In the genomic region with DNA sequence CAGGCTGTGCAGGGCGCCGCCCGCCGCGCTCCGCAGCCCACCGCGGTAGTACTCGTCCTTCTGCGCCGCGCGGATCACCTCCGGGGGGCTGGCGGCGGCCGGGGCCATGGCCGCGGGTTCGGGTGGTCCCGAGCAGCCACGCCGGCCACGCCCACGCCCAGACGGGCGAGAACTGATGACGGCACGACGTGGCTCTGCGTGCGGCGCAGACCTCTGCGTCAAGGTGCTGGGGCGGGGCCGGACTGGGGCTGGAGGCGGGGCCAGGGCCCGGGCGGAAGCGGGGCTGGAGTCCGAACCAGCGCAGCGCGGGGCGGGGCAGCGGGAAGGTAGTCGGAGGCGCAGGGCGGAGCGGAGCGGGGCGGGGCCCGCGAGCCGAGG, we compare ENCODE assay signal across 8 cellular contexts. TPM values are rescaled to one million over a fixed set of nuclear protein-coding genes. Genes with fewer than 3 reads are reported as not detected.
DNase-seq lines count a peak whose midpoint lies in the region; ATAC-seq, FAIRE-seq and TF ChIP-seq lines count a peak whose summit lies in the region.

A gene (minus strand): TSS at position 170 of the 378 bp plus-strand sequence. CDS start 62 bp downstream, at position 108.

- H3K4me3 ChIP-seq in GM12875 (ENCODE audit: low read depth, low read length): peak within 1 kb of the TSS; percentile 90
- peak within 1 kb of the TSS; percentile 97 to 100 (median 98) for H3K4me3 ChIP-seq in pancreas
- H3K4me3 ChIP-seq in thyroid gland (replicated peaks in 1 of 3): peak within 1 kb of the TSS; percentile 16 to 85 (median 64)

- WGBS in pancreas, 2 donors: 1% methylated on average over 35 to 55 of the region's 55 CpGs
- 2% methylated on average over 30 of the region's 55 CpGs; no CpG with 5 or more reads in 1 of the 2 donors for WGBS in thyroid gland, 2 donors

- peaks cover 41% of the 10 kb centered on the region for H3K4me1 Mint-ChIP-seq in activated naive CD8-positive, alpha-beta T cell treated with anti-CD3 and anti-CD28 coated beads, Interleukin-2, amount 50 U/mL, for 24 hours

- H3K27ac ChIP-seq in pancreas: peak within 1 kb of the TSS; percentile 70 to 88 (median 79)
- H3K27ac ChIP-seq in thyroid gland: peak within 1 kb of the TSS; percentile 33 to 67 (median 57)

- no peaks in the 10 kb centered on the region for H3K27me3 Mint-ChIP-seq in activated naive CD8-positive, alpha-beta T cell treated with anti-CD3 and anti-CD28 coated beads, Interleukin-2, amount 50 U/mL, for 24 hours

- no peaks in the 10 kb centered on the region for H3K9me3 Mint-ChIP-seq in activated naive CD8-positive, alpha-beta T cell treated with anti-CD3 and anti-CD28 coated beads, Interleukin-2, amount 50 U/mL, for 24 hours

- DNase-seq in NCI-H1417 (lab: John Stamatoyannopoulos, UW): peak; percentile 95 to 99 (median 95)
- DNase-seq in SW480 (ENCODE audit: low spot score): peak; percentile 92
- peak; percentile 100 for DNase-seq in activated naive CD8-positive, alpha-beta T cell treated with anti-CD3 and anti-CD28 coated beads, Interleukin-2, amount 50 U/mL, for 24 hours
- DNase-seq in Right ventricle myocardium superior: peak; percentile 99
- DNase-seq in pancreas: peak; percentile 98 to 100 (median 98)
- peak; percentile 98 for DNase-seq in thyroid gland

- H3K36me3 ChIP-seq in pancreas: no peaks in the 10 kb centered on the region
- peaks cover under 1 to 4% of the 10 kb centered on the region in 2 donors for H3K36me3 ChIP-seq in thyroid gland

- TF ChIP-seq CTCF in GM12875 (IDR thresholded peaks at IDR 0.05; ENCODE audit: borderline replicate concordance, insufficient read depth, low read depth, low read length) (no peak), pancreas (IDR thresholded peaks at IDR 0.05) (no peak), thyroid gland (IDR thresholded peaks at IDR 0.05) (peak in 1 of 6 experiments; percentile 22)

- H3K36me3 Mint-ChIP-seq in activated naive CD8-positive, alpha-beta T cell treated with anti-CD3 and anti-CD28 coated beads, Interleukin-2, amount 50 U/mL, for 24 hours (ENCODE audit: low read depth): peaks cover 8% of the 10 kb centered on the region

- H3K27me3 ChIP-seq in pancreas: peaks cover 0 to 11% (median 0%) of the 10 kb centered on the region in 4 donors
- H3K27me3 ChIP-seq in thyroid gland: no peaks in the 10 kb centered on the region

- ATAC-seq in HG02763 (IDR thresholded peaks at IDR 0.05; ENCODE audit: unreplicated experiment): peak; percentile 76
- ATAC-seq in activated naive CD8-positive, alpha-beta T cell treated with anti-CD3 and anti-CD28 coated beads, Interleukin-2, amount 50 U/mL, for 24 hours: peak; percentile 82
- ATAC-seq in Right ventricle myocardium superior (ENCODE audit: poor library complexity): peak; percentile 96
- peak; percentile 94 to 96 (median 95) for ATAC-seq in pancreas

- H3K4me3 Mint-ChIP-seq in activated naive CD8-positive, alpha-beta T cell treated with anti-CD3 and anti-CD28 coated beads, Interleukin-2, amount 50 U/mL, for 24 hours: peak within 1 kb of the TSS; percentile 87

- H3K4me1 ChIP-seq in pancreas (peaks cover 6 to 16% (median 13%) of the 10 kb centered on the region in 3 donors), thyroid gland (peaks cover 18 to 34% of the 10 kb centered on the region in 2 donors)

- peak in 1 of 2 donors; percentile 58 for TF ChIP-seq POLR2A in thyroid gland (IDR thresholded peaks at IDR 0.05)

- no peak for FAIRE-seq in pancreas (lab: Jason Lieb, UNC)

- intact Hi-C loops in Right ventricle myocardium superior (cut with DNase I) (no loop called here), pancreas (cut with DNase I) (no loop called here), thyroid gland (cut with DNase I) (no loop called here)

- H3K27ac Mint-ChIP-seq in activated naive CD8-positive, alpha-beta T cell treated with anti-CD3 and anti-CD28 coated beads, Interleukin-2, amount 50 U/mL, for 24 hours: peak within 1 kb of the TSS; percentile 89

- H3K9me3 ChIP-seq in pancreas: no peaks in the 10 kb centered on the region
- H3K9me3 ChIP-seq in thyroid gland: no peaks in the 10 kb centered on the region

RNA-seq across cellular contexts. Expression of the gene that starts here (rescaled TPM):
- total RNA-seq in Right ventricle myocardium superior (15.2 TPM), pancreas (10 to 100 TPM; 10.1 to 14.8 (median 10.7) TPM), thyroid gland (10 to 100 TPM; 25.0 to 35.2 (median 33.5) TPM)
- 10 to 100 TPM; 16.3 to 16.8 TPM for polyA plus RNA-seq in pancreas

Comparison
In these comparisons a context has a peak if more than half of its experiments do, and no peak if none do; other contexts are left out.
1. Peak in every context shown above with its lines: DNase-seq, ATAC-seq, H3K4me3 ChIP-seq and H3K27ac ChIP-seq.